ENCODE assay signal across 13 cellular contexts in genomic region chr2:107018366-107018765, GRCh38.
A peak's percentile ranks its signal among the peaks of the same experiment; 100 is the strongest.
DNase-seq lines count a peak whose midpoint lies in the region; ATAC-seq and TF ChIP-seq lines count a peak whose summit lies in the region.
"Had no signal": no experiment of that assay in that cellular context is flagged by ENCODE, and none has a peak within 500 bp of the region (broad histone marks: within the 10 kb centered on the region; RNA-seq: fewer than 3 reads in every experiment).

No MANE protein-coding gene starts in this region.

- no peak for TF ChIP-seq POLR2A in heart left ventricle (IDR thresholded peaks at IDR 0.05)

- TF ChIP-seq CTCF in heart left ventricle (IDR thresholded peaks at IDR 0.05): no peak

- intact Hi-C loops in heart left ventricle (cut with DNase I): no loop called here
- intact Hi-C loops in cardiac septum (cut with DNase I): no loop called here
- intact Hi-C loops in left ventricle myocardium superior (cut with micrococcal nuclease): no loop called here
- intact Hi-C loops in activated CD4-positive, alpha-beta T cell treated with anti-CD3 and anti-CD28 coated beads, Interleukin-2, amount 10 ng/mL, durations not matched to agents 24 days and 14 days (cut with micrococcal nuclease): no loop called here

- no peaks in the 10 kb centered on the region for H3K4me1 Mint-ChIP-seq in activated CD4-positive, alpha-beta T cell treated with anti-CD3 and anti-CD28 coated beads, Interleukin-2, amount 10 ng/mL, durations not matched to agents 24 days and 14 days
- no peaks in the 10 kb centered on the region for H3K4me1 Mint-ChIP-seq in immature natural killer cell
- H3K4me1 Mint-ChIP-seq: GM23338 had no signal

- ATAC-seq in heart left ventricle: peak; percentile 51 to 62 (median 56)
- peak; percentile 78 for ATAC-seq in left ventricle myocardium superior
- ATAC-seq: GM23338 had no signal

- no peaks in the 10 kb centered on the region for H3K36me3 Mint-ChIP-seq in activated CD4-positive, alpha-beta T cell treated with anti-CD3 and anti-CD28 coated beads, Interleukin-2, amount 10 ng/mL, durations not matched to agents 24 days and 14 days (ENCODE audit: low read depth)
- no peaks in the 10 kb centered on the region for H3K36me3 Mint-ChIP-seq in immature natural killer cell

- no peaks in the 10 kb centered on the region for H3K9me3 ChIP-seq in heart left ventricle
- H3K9me3 ChIP-seq: BE2C, Caco-2 had no signal

- peak in 2 of 5 donors; percentile 11 to 68 for DNase-seq in heart left ventricle
- no peak for DNase-seq in cardiac septum (ENCODE audit: low spot score)
- DNase-seq in NCI-H510A treated with DMSO at 0.1 percent for 48 hours (lab: John Stamatoyannopoulos, UW): peak; percentile 36
- peak; percentile 32 for DNase-seq in left ventricle myocardium superior
- no peak for DNase-seq in activated CD4-positive, alpha-beta T cell treated with anti-CD3 and anti-CD28 coated beads, Interleukin-2, amount 10 ng/mL, durations not matched to agents 24 days and 14 days
- DNase-seq in immature natural killer cell: no peak
- DNase-seq: ACHN; BE2C; C1 segment of cervical spinal cord; Caco-2; CD4-positive, alpha-beta T cell; HCEC 1CT had no signal

- no peaks in the 10 kb centered on the region for H3K9me3 Mint-ChIP-seq in activated CD4-positive, alpha-beta T cell treated with anti-CD3 and anti-CD28 coated beads, Interleukin-2, amount 10 ng/mL, durations not matched to agents 24 days and 14 days
- peaks cover 0 to 29% (median 6%) of the 10 kb centered on the region in 6 donors for H3K9me3 Mint-ChIP-seq in immature natural killer cell
- H3K9me3 Mint-ChIP-seq: CD4-positive, alpha-beta T cell; GM23338 had no signal

- no peaks in the 10 kb centered on the region for H3K27me3 Mint-ChIP-seq in activated CD4-positive, alpha-beta T cell treated with anti-CD3 and anti-CD28 coated beads, Interleukin-2, amount 10 ng/mL, durations not matched to agents 24 days and 14 days
- H3K27me3 Mint-ChIP-seq in immature natural killer cell (ENCODE audit: low read depth in 3 of 3): no peaks in the 10 kb centered on the region
- H3K27me3 Mint-ChIP-seq: CD4-positive, alpha-beta T cell had no signal

- no peak overlapping the region for H3K4me3 ChIP-seq in heart left ventricle
- H3K4me3 ChIP-seq: GM23338 had no signal

- peaks cover 0 to 4% (median 0%) of the 10 kb centered on the region in 12 donors for H3K4me1 ChIP-seq in heart left ventricle
- H3K4me1 ChIP-seq: BE2C, Caco-2 had no signal

- H3K27ac ChIP-seq in heart left ventricle: no peak overlapping the region

- H3K27ac Mint-ChIP-seq in activated CD4-positive, alpha-beta T cell treated with anti-CD3 and anti-CD28 coated beads, Interleukin-2, amount 10 ng/mL, durations not matched to agents 24 days and 14 days: no peak overlapping the region
- no peak overlapping the region for H3K27ac Mint-ChIP-seq in immature natural killer cell
- H3K27ac Mint-ChIP-seq: CD4-positive, alpha-beta T cell; GM23338 had no signal

- H3K27me3 ChIP-seq in heart left ventricle: no peaks in the 10 kb centered on the region
- H3K27me3 ChIP-seq: BE2C had no signal

- no peak overlapping the region for H3K4me3 Mint-ChIP-seq in activated CD4-positive, alpha-beta T cell treated with anti-CD3 and anti-CD28 coated beads, Interleukin-2, amount 10 ng/mL, durations not matched to agents 24 days and 14 days
- H3K4me3 Mint-ChIP-seq in immature natural killer cell: no peak overlapping the region
- H3K4me3 Mint-ChIP-seq: CD4-positive, alpha-beta T cell; GM23338 had no signal

- no peaks in the 10 kb centered on the region for H3K36me3 ChIP-seq in heart left ventricle
- H3K36me3 ChIP-seq: BE2C had no signal

- 40 to 45% (median 45%) methylated on average over 4 of the region's 4 CpGs for WGBS in heart left ventricle, 4 donors

Comparison
In these comparisons a context has a peak if more than half of its experiments do, and no peak if none do; other contexts are left out.
1. DNase-seq: peak in NCI-H510A treated with DMSO at 0.1 percent for 48 hours (single experiment) and left ventricle myocardium superior (single experiment); none in cardiac septum (single experiment), activated CD4-positive, alpha-beta T cell treated with anti-CD3 and anti-CD28 coated beads, Interleukin-2, amount 10 ng/mL, durations not matched to agents 24 days and 14 days (single experiment) and immature natural killer cell (0 of 3).